ENCODE assay signal across 28 cellular contexts in genomic region chrX:142686653-142687283, GRCh38.
"Had no signal": no experiment of that assay in that cellular context is flagged by ENCODE, and none has a peak within 500 bp of the region (broad histone marks: within the 10 kb centered on the region; RNA-seq: fewer than 3 reads in every experiment).

No MANE protein-coding gene starts in this region.

- DNase-seq: activated CD4-positive, alpha-beta T cell treated with anti-CD3 and anti-CD28 coated beads for 48 hours; activated CD4-positive, alpha-beta T cell treated with anti-CD3 and anti-CD28 coated beads, Interleukin-2, amount 50 U/mL, for 4 hours; activated CD4-positive, CD25-positive, alpha-beta regulatory T cell treated with anti-CD3 and anti-CD28 coated beads, Interleukin-2, amount 50 U/mL, for 72 hours; activated CD8-positive, alpha-beta memory T cell treated with anti-CD3 and anti-CD28 coated beads, Interleukin-2, amount 50 U/mL, for 48 hours; activated CD8-positive, alpha-beta T cell treated with anti-CD3 and anti-CD28 coated beads, Interleukin-2, amount 10 ng/mL, durations not matched to agents 7 days and 5 days; activated naive CD4-positive, alpha-beta T cell treated with anti-CD3 and anti-CD28 coated beads, Interleukin-2, amount 50 U/mL, for 16 hours; activated naive CD8-positive, alpha-beta T cell treated with anti-CD3 and anti-CD28 coated beads, Interleukin-2, amount 10 ng/mL, durations not matched to agents 7 days and 5 days; activated T-cell treated with anti-CD3 and anti-CD28 coated beads, Interleukin-2, amount 50 U/mL, for 1 hour; adrenal gland; aorta; body of pancreas; Karpas-422; NCI-H146; NCI-H187 treated with DMSO at 0.1 percent for 48 hours; NCI-H2081 treated with DMSO at 0.1 percent for 48 hours; NCI-H2171; NCI-H2227 treated with DMSO at 0.1 percent for 48 hours; NCI-H446 treated with DMSO at 0.1 percent for 48 hours; NCI-H524 treated with DMSO at 0.1 percent for 48 hours; NCI-H82; OCI-M1; Peyer's patch; Right ventricle myocardium superior; SW 1271 had no signal

- FAIRE-seq: bronchial epithelial cell, K562 had no signal

- ATAC-seq: activated CD8-positive, alpha-beta T cell treated with anti-CD3 and anti-CD28 coated beads, Interleukin-2, amount 10 ng/mL, durations not matched to agents 7 days and 5 days; body of pancreas; K562; SK-N-SH treated with all-trans-retinoic acid at 6 μM for 48 hours; WTC11 had no signal
